1 cellular context compared by ENCODE assay signal in the genomic region with DNA sequence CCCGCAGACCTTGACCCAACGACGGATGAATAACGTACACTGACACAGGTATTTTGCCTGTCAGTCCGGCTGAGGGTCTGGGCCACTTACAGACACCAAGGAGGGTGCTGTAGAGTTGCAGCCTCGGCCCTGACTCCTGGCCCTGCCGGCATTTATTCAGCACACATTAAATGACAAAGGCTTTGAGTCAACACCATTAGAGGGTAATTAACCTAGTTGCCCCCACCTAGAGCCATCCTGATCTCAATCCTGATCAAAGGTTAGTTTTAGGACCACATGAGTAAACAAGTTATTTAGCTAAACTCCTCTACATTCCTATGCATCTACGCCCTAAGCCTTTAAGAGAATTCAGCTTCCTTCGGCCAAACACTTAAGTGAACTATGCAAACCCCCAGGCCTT.
TF ChIP-seq lines count a peak whose summit lies in the region.

No MANE protein-coding gene starts in this region.

TF ChIP-seq in GM23338, 12 proteins besides CTCF, POLR2A, EP300 and RAD21:
- TF ChIP-seq NANOG (IDR thresholded peaks at IDR 0.05; ENCODE audit: borderline replicate concordance) (peak; percentile 81), EZH2 (IDR thresholded peaks at IDR 0.05; ENCODE audit: low read depth, unreplicated experiment) (no peak), STAT1 (IDR thresholded peaks at IDR 0.05; ENCODE audit: unreplicated experiment) (no peak), POLR2AphosphoS5 (IDR thresholded peaks at IDR 0.05; ENCODE audit: low read depth) (no peak)
- TF ChIP-seq, protein P1, sequence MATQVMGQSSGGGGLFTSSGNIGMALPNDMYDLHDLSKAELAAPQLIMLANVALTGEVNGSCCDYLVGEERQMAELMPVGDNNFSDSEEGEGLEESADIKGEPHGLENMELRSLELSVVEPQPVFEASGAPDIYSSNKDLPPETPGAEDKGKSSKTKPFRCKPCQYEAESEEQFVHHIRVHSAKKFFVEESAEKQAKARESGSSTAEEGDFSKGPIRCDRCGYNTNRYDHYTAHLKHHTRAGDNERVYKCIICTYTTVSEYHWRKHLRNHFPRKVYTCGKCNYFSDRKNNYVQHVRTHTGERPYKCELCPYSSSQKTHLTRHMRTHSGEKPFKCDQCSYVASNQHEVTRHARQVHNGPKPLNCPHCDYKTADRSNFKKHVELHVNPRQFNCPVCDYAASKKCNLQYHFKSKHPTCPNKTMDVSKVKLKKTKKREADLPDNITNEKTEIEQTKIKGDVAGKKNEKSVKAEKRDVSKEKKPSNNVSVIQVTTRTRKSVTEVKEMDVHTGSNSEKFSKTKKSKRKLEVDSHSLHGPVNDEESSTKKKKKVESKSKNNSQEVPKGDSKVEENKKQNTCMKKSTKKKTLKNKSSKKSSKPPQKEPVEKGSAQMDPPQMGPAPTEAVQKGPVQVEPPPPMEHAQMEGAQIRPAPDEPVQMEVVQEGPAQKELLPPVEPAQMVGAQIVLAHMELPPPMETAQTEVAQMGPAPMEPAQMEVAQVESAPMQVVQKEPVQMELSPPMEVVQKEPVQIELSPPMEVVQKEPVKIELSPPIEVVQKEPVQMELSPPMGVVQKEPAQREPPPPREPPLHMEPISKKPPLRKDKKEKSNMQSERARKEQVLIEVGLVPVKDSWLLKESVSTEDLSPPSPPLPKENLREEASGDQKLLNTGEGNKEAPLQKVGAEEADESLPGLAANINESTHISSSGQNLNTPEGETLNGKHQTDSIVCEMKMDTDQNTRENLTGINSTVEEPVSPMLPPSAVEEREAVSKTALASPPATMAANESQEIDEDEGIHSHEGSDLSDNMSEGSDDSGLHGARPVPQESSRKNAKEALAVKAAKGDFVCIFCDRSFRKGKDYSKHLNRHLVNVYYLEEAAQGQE (IDR thresholded peaks at IDR 0.05; ENCODE audit: unreplicated experiment) = no peak
- TF ChIP-seq, protein P2, sequence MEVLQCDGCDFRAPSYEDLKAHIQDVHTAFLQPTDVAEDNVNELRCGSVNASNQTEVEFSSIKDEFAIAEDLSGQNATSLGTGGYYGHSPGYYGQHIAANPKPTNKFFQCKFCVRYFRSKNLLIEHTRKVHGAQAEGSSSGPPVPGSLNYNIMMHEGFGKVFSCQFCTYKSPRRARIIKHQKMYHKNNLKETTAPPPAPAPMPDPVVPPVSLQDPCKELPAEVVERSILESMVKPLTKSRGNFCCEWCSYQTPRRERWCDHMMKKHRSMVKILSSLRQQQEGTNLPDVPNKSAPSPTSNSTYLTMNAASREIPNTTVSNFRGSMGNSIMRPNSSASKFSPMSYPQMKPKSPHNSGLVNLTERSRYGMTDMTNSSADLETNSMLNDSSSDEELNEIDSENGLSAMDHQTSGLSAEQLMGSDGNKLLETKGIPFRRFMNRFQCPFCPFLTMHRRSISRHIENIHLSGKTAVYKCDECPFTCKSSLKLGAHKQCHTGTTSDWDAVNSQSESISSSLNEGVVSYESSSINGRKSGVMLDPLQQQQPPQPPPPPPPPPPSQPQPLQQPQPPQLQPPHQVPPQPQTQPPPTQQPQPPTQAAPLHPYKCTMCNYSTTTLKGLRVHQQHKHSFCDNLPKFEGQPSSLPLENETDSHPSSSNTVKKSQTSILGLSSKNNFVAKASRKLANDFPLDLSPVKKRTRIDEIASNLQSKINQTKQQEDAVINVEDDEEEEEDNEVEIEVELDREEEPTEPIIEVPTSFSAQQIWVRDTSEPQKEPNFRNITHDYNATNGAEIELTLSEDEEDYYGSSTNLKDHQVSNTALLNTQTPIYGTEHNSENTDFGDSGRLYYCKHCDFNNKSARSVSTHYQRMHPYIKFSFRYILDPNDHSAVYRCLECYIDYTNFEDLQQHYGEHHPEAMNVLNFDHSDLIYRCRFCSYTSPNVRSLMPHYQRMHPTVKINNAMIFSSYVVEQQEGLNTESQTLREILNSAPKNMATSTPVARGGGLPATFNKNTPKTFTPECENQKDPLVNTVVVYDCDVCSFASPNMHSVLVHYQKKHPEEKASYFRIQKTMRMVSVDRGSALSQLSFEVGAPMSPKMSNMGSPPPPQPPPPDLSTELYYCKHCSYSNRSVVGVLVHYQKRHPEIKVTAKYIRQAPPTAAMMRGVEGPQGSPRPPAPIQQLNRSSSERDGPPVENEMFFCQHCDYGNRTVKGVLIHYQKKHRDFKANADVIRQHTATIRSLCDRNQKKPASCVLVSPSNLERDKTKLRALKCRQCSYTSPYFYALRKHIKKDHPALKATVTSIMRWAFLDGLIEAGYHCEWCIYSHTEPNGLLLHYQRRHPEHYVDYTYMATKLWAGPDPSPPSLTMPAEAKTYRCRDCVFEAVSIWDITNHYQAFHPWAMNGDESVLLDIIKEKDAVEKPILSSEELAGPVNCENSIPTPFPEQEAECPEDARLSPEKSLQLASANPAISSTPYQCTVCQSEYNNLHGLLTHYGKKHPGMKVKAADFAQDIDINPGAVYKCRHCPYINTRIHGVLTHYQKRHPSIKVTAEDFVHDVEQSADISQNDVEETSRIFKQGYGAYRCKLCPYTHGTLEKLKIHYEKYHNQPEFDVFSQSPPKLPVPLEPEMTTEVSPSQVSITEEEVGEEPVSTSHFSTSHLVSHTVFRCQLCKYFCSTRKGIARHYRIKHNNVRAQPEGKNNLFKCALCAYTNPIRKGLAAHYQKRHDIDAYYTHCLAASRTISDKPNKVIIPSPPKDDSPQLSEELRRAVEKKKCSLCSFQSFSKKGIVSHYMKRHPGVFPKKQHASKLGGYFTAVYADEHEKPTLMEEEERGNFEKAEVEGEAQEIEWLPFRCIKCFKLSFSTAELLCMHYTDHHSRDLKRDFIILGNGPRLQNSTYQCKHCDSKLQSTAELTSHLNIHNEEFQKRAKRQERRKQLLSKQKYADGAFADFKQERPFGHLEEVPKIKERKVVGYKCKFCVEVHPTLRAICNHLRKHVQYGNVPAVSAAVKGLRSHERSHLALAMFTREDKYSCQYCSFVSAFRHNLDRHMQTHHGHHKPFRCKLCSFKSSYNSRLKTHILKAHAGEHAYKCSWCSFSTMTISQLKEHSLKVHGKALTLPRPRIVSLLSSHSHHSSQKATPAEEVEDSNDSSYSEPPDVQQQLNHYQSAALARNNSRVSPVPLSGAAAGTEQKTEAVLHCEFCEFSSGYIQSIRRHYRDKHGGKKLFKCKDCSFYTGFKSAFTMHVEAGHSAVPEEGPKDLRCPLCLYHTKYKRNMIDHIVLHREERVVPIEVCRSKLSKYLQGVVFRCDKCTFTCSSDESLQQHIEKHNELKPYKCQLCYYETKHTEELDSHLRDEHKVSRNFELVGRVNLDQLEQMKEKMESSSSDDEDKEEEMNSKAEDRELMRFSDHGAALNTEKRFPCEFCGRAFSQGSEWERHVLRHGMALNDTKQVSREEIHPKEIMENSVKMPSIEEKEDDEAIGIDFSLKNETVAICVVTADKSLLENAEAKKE (CRISPR knock-in tag; IDR thresholded peaks at IDR 0.05) = no peak
- TF ChIP-seq, protein P3, sequence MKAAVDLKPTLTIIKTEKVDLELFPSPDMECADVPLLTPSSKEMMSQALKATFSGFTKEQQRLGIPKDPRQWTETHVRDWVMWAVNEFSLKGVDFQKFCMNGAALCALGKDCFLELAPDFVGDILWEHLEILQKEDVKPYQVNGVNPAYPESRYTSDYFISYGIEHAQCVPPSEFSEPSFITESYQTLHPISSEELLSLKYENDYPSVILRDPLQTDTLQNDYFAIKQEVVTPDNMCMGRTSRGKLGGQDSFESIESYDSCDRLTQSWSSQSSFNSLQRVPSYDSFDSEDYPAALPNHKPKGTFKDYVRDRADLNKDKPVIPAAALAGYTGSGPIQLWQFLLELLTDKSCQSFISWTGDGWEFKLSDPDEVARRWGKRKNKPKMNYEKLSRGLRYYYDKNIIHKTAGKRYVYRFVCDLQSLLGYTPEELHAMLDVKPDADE (IDR thresholded peaks at IDR 0.05) = no peak
